Comparison of ENCODE assay signal across 15 cellular contexts in genomic region chr10:112801748-112802147, GRCh38.
"Had no signal": no experiment of that assay in that cellular context is flagged by ENCODE, and none has a peak within 500 bp of the region (broad histone marks: within the 10 kb centered on the region; RNA-seq: fewer than 3 reads in every experiment).

No MANE protein-coding gene starts in this region.

- H3K27me3 Mint-ChIP-seq: naive thymus-derived CD8-positive, alpha-beta T cell had no signal

- H3K9me3 Mint-ChIP-seq: naive thymus-derived CD8-positive, alpha-beta T cell had no signal

- H3K4me3 Mint-ChIP-seq: naive thymus-derived CD8-positive, alpha-beta T cell had no signal

- H3K27ac ChIP-seq: dorsolateral prefrontal cortex, heart left ventricle, neutrophil, tibial artery had no signal

- H3K36me3 ChIP-seq: heart left ventricle, neutrophil, tibial artery had no signal

- H3K27me3 ChIP-seq: dorsolateral prefrontal cortex, heart left ventricle, neutrophil, tibial artery had no signal

- H3K4me1 ChIP-seq: heart left ventricle had no signal

- H3K9me3 ChIP-seq: heart left ventricle, neutrophil, tibial artery had no signal

- ATAC-seq: esophagus mucosa; heart left ventricle; left lobe of liver; naive thymus-derived CD8-positive, alpha-beta T cell; right cardiac atrium; stimulated activated naive CD8-positive, alpha-beta T cell treated with anti-CD3 and anti-CD28 coated beads, Interleukin-15, Interleukin-2, amounts not matched to agents 100 U/mL and 50 U/mL, for 24 hours had no signal

- DNase-seq: cortex of kidney; dorsolateral prefrontal cortex; effector memory CD4-positive, alpha-beta T cell; heart left ventricle; hippocampal formation; mammary epithelial cell; naive thymus-derived CD8-positive, alpha-beta T cell; right cardiac atrium; stimulated activated CD4-positive, alpha-beta T cell treated with anti-CD3 and anti-CD28 coated beads, Interleukin-2, amount 100 ng/mL, for 48 hours; stimulated activated naive CD8-positive, alpha-beta T cell treated with anti-CD3 and anti-CD28 coated beads, Interleukin-15, Interleukin-2, amounts not matched to agents 100 U/mL and 50 U/mL, for 24 hours; tibial artery had no signal

- H3K4me3 ChIP-seq: dorsolateral prefrontal cortex, heart left ventricle, smooth muscle cell, tibial artery had no signal
